18 cellular contexts compared by ENCODE assay signal in genomic region chr2:238250896-238251295, GRCh38. TPM values are rescaled to one million over a fixed set of nuclear protein-coding genes. Genes with fewer than 3 reads are reported as not detected.
DNase-seq lines count a peak whose midpoint lies in the region; ATAC-seq and TF ChIP-seq lines count a peak whose summit lies in the region.
"Had no signal": no experiment of that assay in that cellular context is flagged by ENCODE, and none has a peak within 500 bp of the region (broad histone marks: within the 10 kb centered on the region; RNA-seq: fewer than 3 reads in every experiment).

No MANE protein-coding gene starts in this region.

- CTCF ChIA-PET in Caco-2 (lab: Charles Lee), result interaction anchor here (0.9 kb wide), 1 partner anchor 13 kb away, joined by 4 read pairs; no protein-coding TSS in a partner anchor

- POLR2A ChIA-PET in Caco-2 (lab: Charles Lee), result no interaction called here

- H3K36me3 ChIP-seq in aorta (ENCODE audit: control insufficient read depth in 1 of 2, insufficient read depth in 2 of 2, low read length in 1 of 2) (peaks cover 3 to 11% of the 10 kb centered on the region in 2 donors), Caco-2 (ENCODE audit: control insufficient read depth, insufficient read depth, low read length) (no peaks in the 10 kb centered on the region; the same call in 1 of the 2 replicates)

- H3K4me3 ChIP-seq in aorta (ENCODE audit: low read length in 2 of 2), result no peak overlapping the region
- H3K4me3 ChIP-seq in Caco-2 (ENCODE audit: low read depth, low read length), result no peak overlapping the region
- H3K4me3 ChIP-seq: A549, GM23248, HAP-1 had no signal

- H3K27me3 ChIP-seq in aorta (ENCODE audit: control insufficient read depth in 1 of 2, insufficient read depth in 2 of 2, low read length in 1 of 2) (no peaks in the 10 kb centered on the region), Caco-2 (replicated peaks; ENCODE audit: control insufficient read depth, insufficient read depth, low read length) (no peaks in the 10 kb centered on the region)

- H3K27ac Mint-ChIP-seq in glutamatergic neuron (ENCODE audit: unreplicated experiment), result peak overlapping the region; percentile 80
- peak overlapping the region; percentile 61 for H3K27ac Mint-ChIP-seq in nephron progenitor cell
- H3K27ac Mint-ChIP-seq in Caco-2 (ENCODE audit: unreplicated experiment), result no peak overlapping the region
- H3K27ac Mint-ChIP-seq in type B pancreatic cell, result no peak overlapping the region
- H3K27ac Mint-ChIP-seq: CD4-positive, alpha-beta T cell had no signal

- peak overlapping the region; percentile 23 for H3K4me3 Mint-ChIP-seq in glutamatergic neuron (ENCODE audit: unreplicated experiment)
- H3K4me3 Mint-ChIP-seq in nephron progenitor cell, result no peak overlapping the region
- no peak overlapping the region for H3K4me3 Mint-ChIP-seq in Caco-2 (ENCODE audit: unreplicated experiment)
- no peak overlapping the region for H3K4me3 Mint-ChIP-seq in type B pancreatic cell
- H3K4me3 Mint-ChIP-seq: CD4-positive, alpha-beta T cell had no signal

- H3K36me3 Mint-ChIP-seq in glutamatergic neuron (ENCODE audit: unreplicated experiment) (no peaks in the 10 kb centered on the region), nephron progenitor cell (ENCODE audit: low read depth) (peaks cover 24% of the 10 kb centered on the region), Caco-2 (ENCODE audit: insufficient read depth, unreplicated experiment) (peaks cover 10% of the 10 kb centered on the region), type B pancreatic cell (peaks cover 4% of the 10 kb centered on the region)

- H3K4me1 Mint-ChIP-seq in glutamatergic neuron (ENCODE audit: low read depth, unreplicated experiment), result peaks cover 68% of the 10 kb centered on the region
- peaks cover 42% of the 10 kb centered on the region for H3K4me1 Mint-ChIP-seq in nephron progenitor cell
- no peaks in the 10 kb centered on the region for H3K4me1 Mint-ChIP-seq in Caco-2 (ENCODE audit: low read depth, unreplicated experiment)
- H3K4me1 Mint-ChIP-seq in type B pancreatic cell (ENCODE audit: unreplicated experiment), result no peaks in the 10 kb centered on the region

- intact Hi-C loops in aorta (cut with DNase I) (no loop called here), Caco-2 (cut with micrococcal nuclease; ENCODE audit: unreplicated experiment) (no loop called here)

- peaks cover 13% of the 10 kb centered on the region for H3K9me3 Mint-ChIP-seq in glutamatergic neuron (ENCODE audit: unreplicated experiment)
- H3K9me3 Mint-ChIP-seq in nephron progenitor cell, result no peaks in the 10 kb centered on the region
- H3K9me3 Mint-ChIP-seq in Caco-2 (ENCODE audit: unreplicated experiment), result no peaks in the 10 kb centered on the region
- no peaks in the 10 kb centered on the region for H3K9me3 Mint-ChIP-seq in type B pancreatic cell
- H3K9me3 Mint-ChIP-seq: CD4-positive, alpha-beta T cell had no signal

- no peak for ATAC-seq in aorta (ENCODE audit: low FRiP score)

- DNase-seq in NCI-H2107 treated with DMSO at 0.1 percent for 48 hours (lab: John Stamatoyannopoulos, UW; ENCODE audit: unreplicated experiment), result peak; percentile 67
- no peak for DNase-seq in NCI-H2107 (lab: John Stamatoyannopoulos, UW)
- DNase-seq in glutamatergic neuron, result no peak
- DNase-seq in nephron progenitor cell, result no peak
- DNase-seq in aorta, result peak; percentile 17 to 33
- no peak for DNase-seq in Caco-2
- no peak for DNase-seq in type B pancreatic cell (ENCODE audit: extremely low spot score, unreplicated experiment)
- no peak for DNase-seq in activated CD4-positive, CD25-positive, alpha-beta regulatory T cell treated with anti-CD3 and anti-CD28 coated beads, Interleukin-2, amount 50 U/mL, for 72 hours
- DNase-seq: AML-193; CD4-positive, alpha-beta T cell; DMS153; DMS79; GDM1; GM23248 had no signal

- no peaks in the 10 kb centered on the region for H3K4me1 ChIP-seq in aorta (ENCODE audit: control insufficient read depth in 1 of 2, insufficient read depth in 2 of 2, low read length in 2 of 2)
- H3K4me1 ChIP-seq in Caco-2, result no peaks in the 10 kb centered on the region
- H3K4me1 ChIP-seq: A549, HAP-1 had no signal

- no peaks in the 10 kb centered on the region for H3K9me3 ChIP-seq in aorta (ENCODE audit: control insufficient read depth, low read length)
- H3K9me3 ChIP-seq in Caco-2, result no peaks in the 10 kb centered on the region
- H3K9me3 ChIP-seq: A549, HAP-1 had no signal

- 95 to 99% methylated on average over 7 of the region's 7 CpGs for WGBS in aorta, 2 donors

- no peak for TF ChIP-seq CTCF in glutamatergic neuron (IDR thresholded peaks at IDR 0.05; ENCODE audit: partially characterized antibody, unreplicated experiment)
- no peak for TF ChIP-seq CTCF in nephron progenitor cell (IDR thresholded peaks at IDR 0.05)
- TF ChIP-seq CTCF in Caco-2 (IDR thresholded peaks at IDR 0.05; ENCODE audit: insufficient read depth in 1 of 2, low read depth in 1 of 2, low read length in 1 of 2, severe bottlenecking in 1 of 2, unreplicated experiment in 1 of 2), result no peak
- no peak for TF ChIP-seq CTCF in type B pancreatic cell (conservative IDR thresholded peaks at IDR 0.05)

- BruUV-seq in Caco-2 (replicated peaks; lab: Mats Ljungman, UMichigan), result no TSS peak

- H3K27ac ChIP-seq in aorta (ENCODE audit: low read depth in 1 of 2, low read length in 2 of 2), result no peak overlapping the region
- H3K27ac ChIP-seq: 22Rv1, A549, C4-2B, GM23248 had no signal

- peaks cover 13% of the 10 kb centered on the region for H3K27me3 Mint-ChIP-seq in glutamatergic neuron (ENCODE audit: unreplicated experiment)
- peaks cover 3% of the 10 kb centered on the region for H3K27me3 Mint-ChIP-seq in nephron progenitor cell (ENCODE audit: low read depth, poor library complexity)
- H3K27me3 Mint-ChIP-seq in Caco-2 (ENCODE audit: insufficient read depth, unreplicated experiment), result no peaks in the 10 kb centered on the region
- no peaks in the 10 kb centered on the region for H3K27me3 Mint-ChIP-seq in type B pancreatic cell
- H3K27me3 Mint-ChIP-seq: CD4-positive, alpha-beta T cell had no signal

RNA-seq across cellular contexts. Expression of gene HES6, which starts 11.1 kb away (rescaled TPM):
- total RNA-seq in glutamatergic neuron (ENCODE audit: unreplicated experiment) (665 TPM), aorta (1 to 10 TPM; 3.3 to 5.2 TPM), Caco-2 (2022) (21.2 and 22.1 TPM in 2 replicates), type B pancreatic cell (ENCODE audit: low replicate concordance) (12.0 and 24.4 TPM in 2 replicates)
- polyA plus RNA-seq in aorta, result 1 to 10 TPM; 3.3 to 9.4 TPM

RNA-seq across cellular contexts. Expression of gene PER2, which starts 37.5 kb away (rescaled TPM):
- total RNA-seq in glutamatergic neuron (ENCODE audit: unreplicated experiment), result 3.8 TPM
- 10 to 100 TPM; 22.0 to 25.1 TPM for total RNA-seq in aorta
- 1 to 10 TPM; 2.0 to 6.1 TPM for polyA plus RNA-seq in aorta
- total RNA-seq in Caco-2 (2022), result 12.2 and 12.5 TPM in 2 replicates
- 14.0 and 15.5 TPM in 2 replicates for total RNA-seq in type B pancreatic cell (ENCODE audit: low replicate concordance)

RNA-seq across cellular contexts. Expression of gene ILKAP, which starts 47.4 kb away (rescaled TPM):
- 61.3 TPM for total RNA-seq in glutamatergic neuron (ENCODE audit: unreplicated experiment)
- 10 to 100 TPM; 48.4 to 50.7 TPM for total RNA-seq in aorta
- 100 to 1,000 TPM in 1 of 2 donors, 10 to 100 TPM in 1; 19.4 to 149 TPM for polyA plus RNA-seq in aorta
- total RNA-seq in Caco-2 (2022), result 31.6 and 32.2 TPM in 2 replicates
- 36.7 and 50.4 TPM in 2 replicates for total RNA-seq in type B pancreatic cell (ENCODE audit: low replicate concordance)

Comparison
In these comparisons a context has a peak if more than half of its experiments do, and no peak if none do; other contexts are left out.
1. DNase-seq: peak in NCI-H2107 treated with DMSO at 0.1 percent for 48 hours (single experiment) and aorta (2 of 2); none in NCI-H2107 (single experiment), glutamatergic neuron (single experiment), nephron progenitor cell (single experiment), Caco-2 (0 of 2), type B pancreatic cell (single experiment) and activated CD4-positive, CD25-positive, alpha-beta regulatory T cell treated with anti-CD3 and anti-CD28 coated beads, Interleukin-2, amount 50 U/mL, for 72 hours (single experiment).
2. H3K27ac Mint-ChIP-seq: peak in glutamatergic neuron (single experiment) and nephron progenitor cell (single experiment); none in Caco-2 (single experiment) and type B pancreatic cell (single experiment).
3. RNA of gene HES6, which starts 11.1 kb away (total RNA-seq): 665 TPM in glutamatergic neuron (single experiment); 12.0 to 24.4 TPM in type B pancreatic cell, 21.2 to 22.1 TPM in Caco-2 and 3.3 to 5.2 TPM in aorta; every median in the first group is over 10 times any median in the second.